Comparison of ENCODE assay signal across 20 cellular contexts in genomic region chr19:53962887-53963435, GRCh38. TPM values are rescaled to one million over a fixed set of nuclear protein-coding genes. Genes with fewer than 3 reads are reported as not detected.
DNase-seq lines count a peak whose midpoint lies in the region; ATAC-seq and TF ChIP-seq lines count a peak whose summit lies in the region.
"Had no signal": no experiment of that assay in that cellular context is flagged by ENCODE, and none has a peak within 500 bp of the region (broad histone marks: within the 10 kb centered on the region; RNA-seq: fewer than 3 reads in every experiment).

Gene CACNG8, plus strand, starts transcription at chr19:53962937.

- peak within 1 kb of the TSS; percentile 66 for H3K4me3 Mint-ChIP-seq in glutamatergic neuron (ENCODE audit: unreplicated experiment)
- H3K4me3 Mint-ChIP-seq: T-helper 17 cell had no signal

- no peak for ATAC-seq in GM18502 (IDR thresholded peaks at IDR 0.05; ENCODE audit: poor library complexity, unreplicated experiment)
- ATAC-seq in GM21381 (IDR thresholded peaks at IDR 0.05; ENCODE audit: unreplicated experiment): no peak
- ATAC-seq: pancreas, T-helper 17 cell had no signal

- H3K27ac ChIP-seq in angular gyrus (ENCODE audit: low read depth, low read length) (peak within 1 kb of the TSS; percentile 55), osteoblast (ENCODE audit: low read depth, low read length) (no peak within 1 kb of the TSS)
- H3K27ac ChIP-seq: BLaER1 treated with 17β-estradiol and CSF1 and Interleukin-3, amounts not matched to agents 10 nM and 100 nM; pancreas; Peyer's patch; thoracic aorta had no signal

- H3K4me1 Mint-ChIP-seq in glutamatergic neuron (ENCODE audit: low read depth, unreplicated experiment): peaks cover 21% of the 10 kb centered on the region
- H3K4me1 Mint-ChIP-seq: IgD-negative memory B cell had no signal

- no peaks in the 10 kb centered on the region for H3K79me2 ChIP-seq in osteoblast (ENCODE audit: insufficient read depth, low read length)

- peak; percentile 86 for DNase-seq in H7
- DNase-seq in glutamatergic neuron: no peak
- peak; percentile 72 for DNase-seq in osteoblast (ENCODE audit: insufficient read length, low spot score, missing footprints)
- no peak for DNase-seq in NCI-H82 (lab: John Stamatoyannopoulos, UW)
- DNase-seq in stimulated activated CD4-positive, alpha-beta T cell treated with anti-CD3 and anti-CD28 coated beads, Interleukin-4, amount 100 ng/mL, for 24 hours: no peak
- DNase-seq: DMS 273 treated with DMSO at 0.1 percent for 48 hours; kidney glomerular epithelial cell; NCI-H2081 treated with DMSO at 0.1 percent for 48 hours; pancreas; Peyer's patch; stimulated activated CD4-positive, alpha-beta T cell treated with anti-CD3 and anti-CD28 coated beads, Interleukin-4, amount 100 ng/mL, for 1 hour; T-helper 17 cell had no signal

- H3K9me3 Mint-ChIP-seq in glutamatergic neuron (ENCODE audit: unreplicated experiment): peaks cover 14% of the 10 kb centered on the region
- H3K9me3 Mint-ChIP-seq: activated T-helper 2 cell treated with anti-CD3 and anti-CD28 coated beads, Interferon-gamma antibody, Interleukin-2, Interleukin-4, amounts not matched to agents 10 μg/mL and 5 μg/mL and 100 μg/mL, durations not matched to agents 14 hours and 24 hours and 36 hours had no signal

- H3K27me3 Mint-ChIP-seq in glutamatergic neuron (ENCODE audit: unreplicated experiment): peaks cover 21% of the 10 kb centered on the region

- no peak within 1 kb of the TSS for H2AFZ ChIP-seq in osteoblast (ENCODE audit: low read length)

- no peaks in the 10 kb centered on the region for H3K36me3 ChIP-seq in H7 (replicated peaks; ENCODE audit: control insufficient read depth, insufficient read depth, low read length)
- H3K36me3 ChIP-seq in osteoblast (ENCODE audit: insufficient read depth, low read length): no peaks in the 10 kb centered on the region
- H3K36me3 ChIP-seq: BLaER1 treated with 17β-estradiol and CSF1 and Interleukin-3, amounts not matched to agents 10 nM and 100 nM; pancreas; Peyer's patch; thoracic aorta had no signal

- H3K27me3 ChIP-seq in H7 (ENCODE audit: control insufficient read depth, insufficient read depth, low read length) (peaks cover 57% of the 10 kb centered on the region), osteoblast (ENCODE audit: insufficient read depth, low read length) (peaks cover 50% of the 10 kb centered on the region)

- H3K4me1 ChIP-seq in osteoblast (ENCODE audit: insufficient read depth, low read length): no peaks in the 10 kb centered on the region
- H3K4me1 ChIP-seq: pancreas, Peyer's patch had no signal

- TF ChIP-seq CTCF in glutamatergic neuron (IDR thresholded peaks at IDR 0.05; ENCODE audit: partially characterized antibody, unreplicated experiment) (no peak), osteoblast (IDR thresholded peaks at IDR 0.05; ENCODE audit: extremely low read depth, low read depth, low read length) (no peak)

- H3K9me3 ChIP-seq in osteoblast (ENCODE audit: low read depth, low read length): no peaks in the 10 kb centered on the region
- H3K9me3 ChIP-seq: BLaER1 treated with 17β-estradiol and CSF1 and Interleukin-3, amounts not matched to agents 10 nM and 100 nM; pancreas; Peyer's patch; thoracic aorta had no signal

- H3K4me2 ChIP-seq in osteoblast (ENCODE audit: insufficient read depth, low read length): no peak within 1 kb of the TSS

- no peak within 1 kb of the TSS for H3K27ac Mint-ChIP-seq in glutamatergic neuron (ENCODE audit: unreplicated experiment)
- H3K27ac Mint-ChIP-seq: activated T-helper 2 cell treated with anti-CD3 and anti-CD28 coated beads, Interferon-gamma antibody, Interleukin-2, Interleukin-4, amounts not matched to agents 10 μg/mL and 5 μg/mL and 100 μg/mL, durations not matched to agents 14 hours and 24 hours and 36 hours; IgD-negative memory B cell; T-helper 17 cell had no signal

- H3K4me3 ChIP-seq in H7 (ENCODE audit: insufficient read depth, low read depth, low read length) (peak within 1 kb of the TSS; percentile 40), osteoblast (ENCODE audit: insufficient read depth, low read length) (no peak within 1 kb of the TSS)
- H3K4me3 ChIP-seq: BLaER1 treated with 17β-estradiol and CSF1 and Interleukin-3, amounts not matched to agents 10 nM and 100 nM; pancreas; Peyer's patch; thoracic aorta had no signal

- peaks cover 5% of the 10 kb centered on the region for H3K36me3 Mint-ChIP-seq in glutamatergic neuron (ENCODE audit: unreplicated experiment)

- no peaks in the 10 kb centered on the region for H4K20me1 ChIP-seq in osteoblast (ENCODE audit: insufficient read depth, low read length)

RNA-seq across cellular contexts. Expression of gene CACNG8, which starts in this region (rescaled TPM):
- total RNA-seq in H7 (2014; rRNA removed; shearing (Covaris generic)): 0.07 and 0.59 TPM in 2 replicates
- total RNA-seq in glutamatergic neuron (ENCODE audit: unreplicated experiment): 4.3 TPM
- not detected in 2 replicates for total RNA-seq in osteoblast
- total RNA-seq: activated T-helper 2 cell treated with anti-CD3 and anti-CD28 coated beads, Interferon-gamma antibody, Interleukin-2, Interleukin-4, amounts not matched to agents 10 μg/mL and 5 μg/mL and 100 μg/mL, durations not matched to agents 14 hours and 24 hours and 36 hours; mononuclear cell; Peyer's patch; thoracic aorta had no signal

Comparison
In these comparisons a context has a peak if more than half of its experiments do, and no peak if none do; other contexts are left out.
1. Peak in DNase-seq and H3K4me3 ChIP-seq in H7; RNA of the gene not detected or under 1 TPM.
2. Peak in DNase-seq in osteoblast; RNA of the gene not detected or under 1 TPM.